ENCODE assay signal across 8 cellular contexts in the genomic region with DNA sequence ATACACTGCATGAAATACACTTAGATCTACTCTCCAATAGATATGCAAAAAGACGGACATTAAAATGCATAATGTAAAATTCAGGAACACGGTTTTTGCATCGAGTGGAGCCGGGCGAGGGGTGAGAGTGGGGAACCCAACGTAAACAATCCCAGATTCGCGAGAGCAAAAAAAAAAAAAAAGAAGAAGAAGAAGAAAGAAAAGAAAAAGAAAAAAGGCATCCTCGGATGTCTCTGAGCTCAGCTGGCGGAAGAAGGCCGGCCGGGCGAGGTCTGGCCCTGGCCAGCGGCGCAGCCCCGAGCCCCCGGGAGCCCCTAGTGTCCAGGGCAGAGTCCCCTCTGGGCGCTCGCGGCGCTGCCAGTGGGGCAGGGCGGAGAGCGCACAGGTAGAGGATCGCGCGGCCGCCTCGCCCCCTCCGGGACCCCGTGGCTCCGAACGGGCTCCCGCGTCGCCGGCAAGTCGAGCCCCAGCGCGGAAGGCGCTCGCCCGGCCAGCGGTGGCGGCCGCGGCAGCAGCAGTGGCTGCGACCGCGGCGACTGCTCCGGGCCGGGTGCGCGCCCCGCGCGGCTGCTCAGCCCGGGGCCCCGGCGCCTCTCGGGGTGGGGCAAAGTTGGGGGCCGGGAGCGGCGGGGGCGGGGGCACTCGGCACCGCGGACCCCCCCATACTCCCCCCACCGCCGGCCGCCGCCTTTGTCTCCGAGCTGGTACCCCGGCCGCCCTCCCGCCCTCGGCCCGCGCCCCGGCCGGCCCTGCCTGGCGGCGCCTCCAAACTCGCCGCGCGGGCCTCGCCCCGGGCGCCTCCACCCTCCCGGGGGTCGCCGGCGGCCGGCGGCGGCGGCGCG. TPM values are rescaled to one million over a fixed set of nuclear protein-coding genes. Genes with fewer than 3 reads are reported as not detected.
DNase-seq lines count a peak whose midpoint lies in the region; ATAC-seq and TF ChIP-seq lines count a peak whose summit lies in the region.

No MANE protein-coding gene starts in this region.

- ATAC-seq in HG02840 (IDR thresholded peaks at IDR 0.05; ENCODE audit: low FRiP score, unreplicated experiment): peak; percentile 44

- H3K4me3 ChIP-seq in epithelial cell of proximal tubule (ENCODE audit: low read depth, low read length): peak overlapping the region; percentile 72

- H3K36me3 Mint-ChIP-seq in activated naive CD4-positive, alpha-beta T cell treated with anti-CD3 and anti-CD28 coated beads, Interleukin-2, amount 50 U/mL, for 24 hours: no peaks in the 10 kb centered on the region
- H3K36me3 Mint-ChIP-seq in nephron (ENCODE audit: low read depth): no peaks in the 10 kb centered on the region

- no peak for DNase-seq in activated naive CD4-positive, alpha-beta T cell treated with Interleukin-2 at 50 U/mL for 16 hours
- DNase-seq in RKO (ENCODE audit: low spot score) (peak; percentile 29), epithelial cell of proximal tubule (ENCODE audit: low read depth) (no peak), cerebellar cortex (ENCODE audit: low spot score) (no peak), NCI-H1092 treated with DMSO at 0.1 percent for 48 hours (lab: John Stamatoyannopoulos, UW) (no peak)

- peaks cover 34% of the 10 kb centered on the region for H3K27me3 Mint-ChIP-seq in activated naive CD4-positive, alpha-beta T cell treated with anti-CD3 and anti-CD28 coated beads, Interleukin-2, amount 50 U/mL, for 24 hours
- H3K27me3 Mint-ChIP-seq in nephron (ENCODE audit: low read depth): peaks cover 36% of the 10 kb centered on the region

- peaks cover 49% of the 10 kb centered on the region for H3K4me1 Mint-ChIP-seq in activated naive CD4-positive, alpha-beta T cell treated with anti-CD3 and anti-CD28 coated beads, Interleukin-2, amount 50 U/mL, for 24 hours
- peaks cover 33% of the 10 kb centered on the region for H3K4me1 Mint-ChIP-seq in nephron

- peak overlapping the region; percentile 91 for H3K4me3 Mint-ChIP-seq in activated naive CD4-positive, alpha-beta T cell treated with anti-CD3 and anti-CD28 coated beads, Interleukin-2, amount 50 U/mL, for 24 hours
- peak overlapping the region; percentile 70 to 97 (median 96) for H3K4me3 Mint-ChIP-seq in nephron

- no peaks in the 10 kb centered on the region for H3K9me3 Mint-ChIP-seq in activated naive CD4-positive, alpha-beta T cell treated with anti-CD3 and anti-CD28 coated beads, Interleukin-2, amount 50 U/mL, for 24 hours
- H3K9me3 Mint-ChIP-seq in nephron: no peaks in the 10 kb centered on the region

- H3K27ac Mint-ChIP-seq in activated naive CD4-positive, alpha-beta T cell treated with anti-CD3 and anti-CD28 coated beads, Interleukin-2, amount 50 U/mL, for 24 hours: peak overlapping the region; percentile 56
- peak overlapping the region in 1 of 3 experiments; percentile 88 for H3K27ac Mint-ChIP-seq in nephron

- TF ChIP-seq CTCF in epithelial cell of proximal tubule (conservative IDR thresholded peaks at IDR 0.05; ENCODE audit: low read depth, low read length) (peak; percentile 8), nephron (IDR thresholded peaks at IDR 0.05; ENCODE audit: unreplicated experiment in 3 of 3) (peak; percentile 24 to 38 (median 33))

RNA-seq across cellular contexts. Expression of a gene that starts 9.7 kb away (rescaled TPM):
- 7.2 and 9.6 TPM in 2 replicates for total RNA-seq in epithelial cell of proximal tubule
